ENCODE assay signal across 10 cellular contexts in the genomic region with DNA sequence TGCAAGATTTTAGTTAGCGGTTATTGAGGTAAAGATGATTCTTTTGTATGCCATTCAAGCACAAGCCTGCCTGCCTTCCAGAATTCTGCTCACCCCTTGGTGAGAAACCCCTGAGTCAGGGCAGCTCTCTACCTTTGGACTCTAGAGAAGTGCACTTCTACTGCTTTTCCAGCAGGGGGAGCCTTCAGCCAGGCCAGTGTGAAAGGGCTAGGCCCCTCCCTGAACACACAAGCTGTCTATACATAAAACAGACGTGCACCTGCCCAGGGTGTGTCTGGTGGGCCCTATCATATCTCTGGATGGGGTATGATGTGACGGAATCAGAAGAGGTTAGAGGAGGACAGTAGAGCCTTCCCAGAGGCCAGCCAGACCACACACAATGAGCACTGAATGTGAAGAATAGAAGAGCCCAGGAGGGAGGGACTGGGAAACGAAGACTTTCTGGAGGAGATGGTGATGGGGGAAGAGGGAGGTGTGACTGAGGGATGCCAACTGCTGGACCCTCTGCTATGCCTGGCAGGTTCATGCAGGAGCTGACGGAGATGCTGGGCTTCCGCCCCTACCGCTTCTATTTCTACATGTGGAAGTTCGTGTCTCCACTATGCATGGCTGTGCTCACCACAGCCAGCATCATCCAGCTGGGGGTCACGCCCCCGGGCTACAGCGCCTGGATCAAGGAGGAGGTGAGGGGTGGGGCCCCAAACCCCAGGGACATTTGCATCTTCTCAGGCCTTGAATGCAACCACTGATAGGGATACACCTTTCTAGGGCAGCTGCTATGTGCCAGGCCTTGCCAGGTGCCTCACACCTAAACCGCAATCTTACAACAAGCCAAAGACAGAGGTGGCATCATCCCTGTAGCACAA. TPM values are rescaled to one million over a fixed set of nuclear protein-coding genes. Genes with fewer than 3 reads are reported as not detected.
DNase-seq lines count a peak whose midpoint lies in the region; ATAC-seq, FAIRE-seq and TF ChIP-seq lines count a peak whose summit lies in the region.
"Had no signal": no experiment of that assay in that cellular context is flagged by ENCODE, and none has a peak within 500 bp of the region (broad histone marks: within the 10 kb centered on the region; RNA-seq: fewer than 3 reads in every experiment).

No MANE protein-coding gene starts in this region.

- no peaks in the 10 kb centered on the region for H3K79me1 ChIP-seq in mesendoderm (ENCODE audit: low read length)

- H3K27me3 ChIP-seq in mesendoderm (ENCODE audit: insufficient read depth, low read length, poor library complexity) (no peaks in the 10 kb centered on the region), thyroid gland (no peaks in the 10 kb centered on the region)

- no peak overlapping the region for H3K9ac ChIP-seq in mesendoderm (ENCODE audit: low read length)

- peak; percentile 52 for ATAC-seq in HG02623 (IDR thresholded peaks at IDR 0.05; ENCODE audit: unreplicated experiment)
- ATAC-seq in activated B cell treated with CpG ODN at 0.5 μM for 24 hours (ENCODE audit: low read depth): peak; percentile 98
- no peak for ATAC-seq in HG02884 (IDR thresholded peaks at IDR 0.05; ENCODE audit: unreplicated experiment)

- H2BK120ac ChIP-seq in mesendoderm (ENCODE audit: low read depth, low read length): no peak overlapping the region

- H3K27ac Mint-ChIP-seq in activated B cell treated with CpG ODN at 0.5 μM for 24 hours: no peak overlapping the region
- H3K27ac Mint-ChIP-seq: activated naive CD4-positive, alpha-beta T cell treated with anti-CD3 and anti-CD28 coated beads, Interleukin-2, amount 50 U/mL, for 24 hours; stimulated activated naive CD8-positive, alpha-beta T cell treated with anti-CD3 and anti-CD28 coated beads, Interleukin-15, Interleukin-2, amounts not matched to agents 100 ng/mL and 50 ng/mL, for 24 hours had no signal

- DNase-seq in NCI-H2196 (lab: John Stamatoyannopoulos, UW; ENCODE audit: unreplicated experiment): peak; percentile 67
- DNase-seq in activated B cell treated with CpG ODN at 0.5 μM for 24 hours: no peak
- peak; percentile 35 for DNase-seq in dedifferentiated amniotic fluid mesenchymal stem cell (ENCODE audit: extremely low spot score)
- DNase-seq in mesendoderm: peak; percentile 70
- peak in 1 of 2 donors; percentile 18 for DNase-seq in thyroid gland

- H3K79me2 ChIP-seq in mesendoderm (ENCODE audit: control insufficient read depth, insufficient read depth, low read length): no peaks in the 10 kb centered on the region

- no peak overlapping the region for H2BK5ac ChIP-seq in mesendoderm (ENCODE audit: low read length)

- no peak overlapping the region for H3K4me3 ChIP-seq in mesendoderm (ENCODE audit: low read length)
- H3K4me3 ChIP-seq in thyroid gland (replicated peaks in 1 of 3): no peak overlapping the region

- no peak overlapping the region for H3K23ac ChIP-seq in mesendoderm (ENCODE audit: low read length)

- H3K18ac ChIP-seq in mesendoderm (ENCODE audit: low read length): no peak overlapping the region

- intact Hi-C loops in activated B cell treated with CpG ODN at 0.5 μM for 24 hours (cut with micrococcal nuclease): loop anchor here (1.0 to 5.0 kb wide), 3 partner anchors 263 to 420 kb away; no protein-coding TSS in a partner anchor
- intact Hi-C loops in thyroid gland (cut with DNase I): no loop called here

- H3K4ac ChIP-seq in mesendoderm (ENCODE audit: low read depth, low read length): no peak overlapping the region

- H3K36me3 ChIP-seq in mesendoderm (ENCODE audit: control insufficient read depth, insufficient read depth, low read length) (no peaks in the 10 kb centered on the region), thyroid gland (no peaks in the 10 kb centered on the region)

- H3K4me1 Mint-ChIP-seq in activated B cell treated with CpG ODN at 0.5 μM for 24 hours: peaks cover 3% of the 10 kb centered on the region
- H3K4me1 Mint-ChIP-seq: activated naive CD4-positive, alpha-beta T cell treated with anti-CD3 and anti-CD28 coated beads, Interleukin-2, amount 50 U/mL, for 24 hours had no signal

- H3K9me3 Mint-ChIP-seq in activated B cell treated with CpG ODN at 0.5 μM for 24 hours: no peaks in the 10 kb centered on the region
- H3K9me3 Mint-ChIP-seq: activated naive CD4-positive, alpha-beta T cell treated with anti-CD3 and anti-CD28 coated beads, Interleukin-2, amount 50 U/mL, for 24 hours; stimulated activated naive CD8-positive, alpha-beta T cell treated with anti-CD3 and anti-CD28 coated beads, Interleukin-15, Interleukin-2, amounts not matched to agents 100 ng/mL and 50 ng/mL, for 24 hours had no signal

- no peak overlapping the region for H2BK15ac ChIP-seq in mesendoderm (replicated peaks; ENCODE audit: low read depth)

- no peak overlapping the region for H3K56ac ChIP-seq in mesendoderm (ENCODE audit: low read length)

- no peak overlapping the region for H3K4me2 ChIP-seq in mesendoderm (ENCODE audit: low read length)

- POLR2A ChIA-PET in activated B cell treated with CpG ODN at 0.5 μM for 24 hours (lab: Charles Lee): interaction anchor here (0.6 kb wide), 1 partner anchor 1852 kb away, joined by 5 read pairs; no protein-coding TSS in a partner anchor

- no peak overlapping the region for H4K8ac ChIP-seq in mesendoderm (ENCODE audit: low read depth, low read length)

- TF ChIP-seq CTCF in activated B cell treated with CpG ODN at 0.5 μM for 24 hours (IDR thresholded peaks at IDR 0.05): peak; percentile 36
- TF ChIP-seq CTCF in thyroid gland (IDR thresholded peaks at IDR 0.05): peak; percentile 50 to 94 (median 62)

- TF ChIP-seq POLR2A in thyroid gland (IDR thresholded peaks at IDR 0.05): no peak

- FAIRE-seq in G401.6 (lab: Jason Lieb, UNC): peak; percentile 76

- H2AK5ac ChIP-seq in mesendoderm (ENCODE audit: low read length): no peak overlapping the region

- no CpG with 5 or more reads among the region's 12 CpGs for WGBS in mesendoderm (ENCODE audit: extremely low coverage, insufficient coverage, low lambda C conversion rate)
- 56 to 64% methylated on average over 12 of the region's 12 CpGs for WGBS in thyroid gland, 2 donors

- H4K5ac ChIP-seq in mesendoderm (ENCODE audit: low read length): no peak overlapping the region

- H3K4me3 Mint-ChIP-seq in activated B cell treated with CpG ODN at 0.5 μM for 24 hours: no peak overlapping the region
- H3K4me3 Mint-ChIP-seq: activated naive CD4-positive, alpha-beta T cell treated with anti-CD3 and anti-CD28 coated beads, Interleukin-2, amount 50 U/mL, for 24 hours; stimulated activated naive CD8-positive, alpha-beta T cell treated with anti-CD3 and anti-CD28 coated beads, Interleukin-15, Interleukin-2, amounts not matched to agents 100 ng/mL and 50 ng/mL, for 24 hours had no signal

- no peaks in the 10 kb centered on the region for H3K4me1 ChIP-seq in mesendoderm (ENCODE audit: control insufficient read depth, low read depth, low read length)
- H3K4me1 ChIP-seq in thyroid gland: no peaks in the 10 kb centered on the region

- no peak overlapping the region for H3K27ac ChIP-seq in mesendoderm (ENCODE audit: low read depth, low read length)
- H3K27ac ChIP-seq in thyroid gland: no peak overlapping the region

- H3K27me3 Mint-ChIP-seq in activated B cell treated with CpG ODN at 0.5 μM for 24 hours: no peaks in the 10 kb centered on the region
- H3K27me3 Mint-ChIP-seq: activated naive CD4-positive, alpha-beta T cell treated with anti-CD3 and anti-CD28 coated beads, Interleukin-2, amount 50 U/mL, for 24 hours; stimulated activated naive CD8-positive, alpha-beta T cell treated with anti-CD3 and anti-CD28 coated beads, Interleukin-15, Interleukin-2, amounts not matched to agents 100 ng/mL and 50 ng/mL, for 24 hours had no signal

- no peaks in the 10 kb centered on the region for H3K36me3 Mint-ChIP-seq in activated B cell treated with CpG ODN at 0.5 μM for 24 hours (ENCODE audit: low read depth)
- H3K36me3 Mint-ChIP-seq: activated naive CD4-positive, alpha-beta T cell treated with anti-CD3 and anti-CD28 coated beads, Interleukin-2, amount 50 U/mL, for 24 hours had no signal

- H3K9me3 ChIP-seq in thyroid gland: no peaks in the 10 kb centered on the region

- CTCF ChIA-PET in activated B cell treated with CpG ODN at 0.5 μM for 24 hours (lab: Charles Lee): interaction anchor here (0.8 to 3.8 kb wide), 19 partner anchors 12 to 337 kb away, joined by 3 to 44 read pairs (median 4); partner anchors contain the start of gene KCNC4

RNA-seq across cellular contexts. Expression of gene KCNC4, which starts 13.0 kb away (rescaled TPM):
- total RNA-seq in activated B cell treated with CpG ODN at 0.5 μM for 24 hours: 8.5 and 9.8 TPM in 2 replicates
- 6.3 TPM for polyA plus RNA-seq in mesendoderm (2013, experiment 1 of 2)
- polyA plus RNA-seq in mesendoderm (2013, experiment 2 of 2): 6.0 TPM
- 10 to 100 TPM in 1 of 4 donors, 1 to 10 TPM in 3; 3.8 to 12.5 (median 4.6) TPM for total RNA-seq in thyroid gland

RNA-seq across cellular contexts. Expression of gene SLC6A17, which starts 46.9 kb away (rescaled TPM):
- total RNA-seq in activated B cell treated with CpG ODN at 0.5 μM for 24 hours (not detected in 2 replicates), thyroid gland (under 1 TPM; under 0.01 to 0.49 (median 0.18) TPM)
- polyA plus RNA-seq in mesendoderm (2013, experiment 1 of 2): 1.6 TPM
- polyA plus RNA-seq in mesendoderm (2013, experiment 2 of 2): 1.6 TPM
